Comparison of ENCODE assay signal across 1 cellular context in genomic region chr20:31674895-31675827, GRCh38.
TF ChIP-seq lines count a peak whose summit lies in the region.

No MANE protein-coding gene starts in this region.

TF ChIP-seq in K562, 482 proteins besides CTCF, POLR2A, EP300 and RAD21 (continued from another document and continues in another):
- no peak for TF ChIP-seq JUNB (CRISPR knock-in tag; conservative IDR thresholded peaks at IDR 0.05)
- no peak for TF ChIP-seq NR0B1 (IDR thresholded peaks at IDR 0.05; ENCODE audit: partially characterized antibody)
- TF ChIP-seq ATF2 (CRISPR knock-in tag; IDR thresholded peaks at IDR 0.05) = no peak
- TF ChIP-seq PML (IDR thresholded peaks at IDR 0.05; ENCODE audit: low read length) = no peak
- TF ChIP-seq ARID3A (IDR thresholded peaks at IDR 0.05; ENCODE audit: borderline replicate concordance, low read depth, low read length) = 0 out of 2 replicates have a peak, but pooled peaks have one; percentile 48
- no peak for TF ChIP-seq PURB (CRISPR knock-in tag; IDR thresholded peaks at IDR 0.05; ENCODE audit: low read depth)
- no peak for TF ChIP-seq MCM5 (IDR thresholded peaks at IDR 0.05; ENCODE audit: low read depth)
- no peak; the same call in 1 of the 2 replicates for TF ChIP-seq ZBTB12 (CRISPR knock-in tag; IDR thresholded peaks at IDR 0.05)
- TF ChIP-seq ADNP (tag; IDR thresholded peaks at IDR 0.05) = no peak
- TF ChIP-seq NCOA4 (IDR thresholded peaks at IDR 0.05; ENCODE audit: partially characterized antibody) = no peak
- TF ChIP-seq STAG1 (CRISPR knock-in tag; IDR thresholded peaks at IDR 0.05; ENCODE audit: borderline replicate concordance) = no peak
- no peak; the same call in 1 of the 2 replicates for TF ChIP-seq DIDO1 (tag; IDR thresholded peaks at IDR 0.05; ENCODE audit: low read depth)
- peak; percentile 36 for TF ChIP-seq SIRT6 (IDR thresholded peaks at IDR 0.05; ENCODE audit: low read depth, low read length)
- TF ChIP-seq ZNF311 (CRISPR knock-in tag; IDR thresholded peaks at IDR 0.05) = peak; percentile 94; the same call in 1 of the 2 replicates
- TF ChIP-seq ZNF444 (CRISPR knock-in tag; IDR thresholded peaks at IDR 0.05) = no peak
- TF ChIP-seq ZNF695 (CRISPR knock-in tag; IDR thresholded peaks at IDR 0.05) = 0 out of 2 replicates have a peak, but pooled peaks have one; percentile 20
- no peak for TF ChIP-seq E2F1 (CRISPR knock-in tag; IDR thresholded peaks at IDR 0.05)
- TF ChIP-seq ZNF445 (CRISPR knock-in tag; IDR thresholded peaks at IDR 0.05; ENCODE audit: low read depth) = peak; percentile 36
- no peak for TF ChIP-seq KDM4B (IDR thresholded peaks at IDR 0.05; ENCODE audit: borderline replicate concordance in 2 of 2, low read depth in 1 of 2)
- TF ChIP-seq KDM5B (IDR thresholded peaks at IDR 0.05; ENCODE audit: insufficient replicate concordance, low read depth, low read length) = no peak
- TF ChIP-seq ETS2 (tag; IDR thresholded peaks at IDR 0.05; ENCODE audit: borderline replicate concordance, poor library complexity, severe bottlenecking) = no peak
- no peak for TF ChIP-seq SP2 (IDR thresholded peaks at IDR 0.05; ENCODE audit: extremely low read depth, low read depth, low read length, poor library complexity, severe bottlenecking)
- peak; percentile 24 to 94; a peak in 3 of 4 replicates for TF ChIP-seq MLLT1 (IDR thresholded peaks at IDR 0.05)
- peak; percentile 29; the same call in 1 of the 2 replicates for TF ChIP-seq CC2D1A (IDR thresholded peaks at IDR 0.05)
- peak; percentile 1; the same call in 1 of the 2 replicates for TF ChIP-seq TSHZ1 (CRISPR knock-in tag; IDR thresholded peaks at IDR 0.05)
- no peak for TF ChIP-seq ZBTB34 (CRISPR knock-in tag; IDR thresholded peaks at IDR 0.05)
- 0 out of 2 replicates have a peak, but pooled peaks have one; percentile 38 for TF ChIP-seq PHTF2 (CRISPR knock-in tag; IDR thresholded peaks at IDR 0.05)
- TF ChIP-seq PRDM10 (IDR thresholded peaks at IDR 0.05; ENCODE audit: partially characterized antibody) = no peak
- peak; percentile 74; the same call in 1 of the 2 replicates for TF ChIP-seq FOSL1 (tag; conservative IDR thresholded peaks at IDR 0.05)
- no peak for TF ChIP-seq ZNF75A (CRISPR knock-in tag; IDR thresholded peaks at IDR 0.05)
- peak; percentile 84 for TF ChIP-seq GTF2E2 (tag; IDR thresholded peaks at IDR 0.05)
- no peak for TF ChIP-seq NR1H2 (CRISPR knock-in tag; IDR thresholded peaks at IDR 0.05)
- TF ChIP-seq MBD1 (CRISPR knock-in tag; IDR thresholded peaks at IDR 0.05) = no peak
- TF ChIP-seq ZNF175 (CRISPR knock-in tag; IDR thresholded peaks at IDR 0.05; ENCODE audit: low read depth) = no peak; the same call in none of the 2 replicates
- no peak for TF ChIP-seq RFX1 (IDR thresholded peaks at IDR 0.05)
- no peak for TF ChIP-seq KAT8 (IDR thresholded peaks at IDR 0.05; ENCODE audit: low read depth)
- no peak for TF ChIP-seq CBFB (CRISPR knock-in tag; IDR thresholded peaks at IDR 0.05)
- no peak for TF ChIP-seq TAF15 (IDR thresholded peaks at IDR 0.05; ENCODE audit: low read depth, low read length)
- no peak; the same call in 1 of the 2 replicates for TF ChIP-seq ZBTB26 (CRISPR knock-in tag; IDR thresholded peaks at IDR 0.05)
- TF ChIP-seq NUFIP1 (IDR thresholded peaks at IDR 0.05; ENCODE audit: partially characterized antibody) = no peak
- TF ChIP-seq SP1 (CRISPR knock-in tag; IDR thresholded peaks at IDR 0.05) = no peak; the same call in 1 of the 2 replicates
- no peak for TF ChIP-seq ZNF232 (CRISPR knock-in tag; IDR thresholded peaks at IDR 0.05)
